In genomic region chr10:2950546-2950945, GRCh38 we compare ENCODE assay signal across 20 cellular contexts.
DNase-seq lines count a peak whose midpoint lies in the region; ATAC-seq, FAIRE-seq and TF ChIP-seq lines count a peak whose summit lies in the region.
"Had no signal": no experiment of that assay in that cellular context is flagged by ENCODE, and none has a peak within 500 bp of the region (broad histone marks: within the 10 kb centered on the region; RNA-seq: fewer than 3 reads in every experiment).

No MANE protein-coding gene starts in this region.

- H3K9me3 ChIP-seq in OCI-LY3 (ENCODE audit: insufficient read depth, low read length) (no peaks in the 10 kb centered on the region), astrocyte (ENCODE audit: insufficient read depth, low read depth, low read length) (no peaks in the 10 kb centered on the region), colonic mucosa (no peaks in the 10 kb centered on the region)

- CTCF ChIA-PET in activated naive CD4-positive, alpha-beta T cell treated with anti-CD3 and anti-CD28 coated beads for 36 hours (lab: Charles Lee): interaction anchor here (0.6 kb wide), 1 partner anchor 831 kb away, joined by 3 read pairs; no protein-coding TSS in a partner anchor

- H3K27me3 ChIP-seq in OCI-LY3 (ENCODE audit: low read depth, low read length): no peaks in the 10 kb centered on the region
- no peaks in the 10 kb centered on the region for H3K27me3 ChIP-seq in astrocyte (ENCODE audit: insufficient read depth, low read length)
- no peaks in the 10 kb centered on the region for H3K27me3 ChIP-seq in colonic mucosa

- peaks cover 5% of the 10 kb centered on the region for H3K9me3 Mint-ChIP-seq in activated naive CD4-positive, alpha-beta T cell treated with anti-CD3 and anti-CD28 coated beads for 36 hours
- H3K9me3 Mint-ChIP-seq in astrocyte (ENCODE audit: unreplicated experiment): peaks cover 4% of the 10 kb centered on the region
- H3K9me3 Mint-ChIP-seq in stimulated activated effector memory CD8-positive, alpha-beta T cell treated with anti-CD3 and anti-CD28 coated beads, Interleukin-12 subunit alpha, Interleukin-12 subunit beta, amount 100 ng/mL, for 72 hours: peaks cover 4% of the 10 kb centered on the region

- no peak for FAIRE-seq in astrocyte (lab: Jason Lieb, UNC)
- FAIRE-seq: H54, HepG2 had no signal

- H3K27me3 Mint-ChIP-seq in activated naive CD4-positive, alpha-beta T cell treated with anti-CD3 and anti-CD28 coated beads for 36 hours (ENCODE audit: low read depth): peaks cover 38% of the 10 kb centered on the region
- peaks cover 21% of the 10 kb centered on the region for H3K27me3 Mint-ChIP-seq in astrocyte (ENCODE audit: low read depth, unreplicated experiment)

- peak overlapping the region; percentile 50 for H3K27ac Mint-ChIP-seq in activated naive CD4-positive, alpha-beta T cell treated with anti-CD3 and anti-CD28 coated beads for 36 hours
- no peak overlapping the region for H3K27ac Mint-ChIP-seq in astrocyte (ENCODE audit: unreplicated experiment)
- H3K27ac Mint-ChIP-seq in stimulated activated effector memory CD8-positive, alpha-beta T cell treated with anti-CD3 and anti-CD28 coated beads, Interleukin-12 subunit alpha, Interleukin-12 subunit beta, amount 100 ng/mL, for 72 hours: peak overlapping the region; percentile 61

- H3K36me3 Mint-ChIP-seq in activated naive CD4-positive, alpha-beta T cell treated with anti-CD3 and anti-CD28 coated beads for 36 hours (ENCODE audit: low read depth): no peaks in the 10 kb centered on the region
- no peaks in the 10 kb centered on the region for H3K36me3 Mint-ChIP-seq in astrocyte (ENCODE audit: low read depth, unreplicated experiment)
- no peaks in the 10 kb centered on the region for H3K36me3 Mint-ChIP-seq in stimulated activated effector memory CD8-positive, alpha-beta T cell treated with anti-CD3 and anti-CD28 coated beads, Interleukin-12 subunit alpha, Interleukin-12 subunit beta, amount 100 ng/mL, for 72 hours

- H3K36me3 ChIP-seq in OCI-LY3 (replicated peaks; ENCODE audit: low read depth, low read length) (no peaks in the 10 kb centered on the region), astrocyte (ENCODE audit: insufficient read depth, low read length) (no peaks in the 10 kb centered on the region), colonic mucosa (no peaks in the 10 kb centered on the region)

- H3K4me3 ChIP-seq in OCI-LY3 (ENCODE audit: low read length): peak overlapping the region; percentile 67
- peak overlapping the region; percentile 38 for H3K4me3 ChIP-seq in astrocyte (ENCODE audit: insufficient read depth, low read depth, low read length)
- H3K4me3 ChIP-seq in colonic mucosa: no peak overlapping the region

- peak overlapping the region; percentile 77 for H3K4me2 ChIP-seq in OCI-LY3 (ENCODE audit: low read length)
- H3K4me2 ChIP-seq in astrocyte (ENCODE audit: low read length): peak overlapping the region; percentile 78

- TF ChIP-seq CTCF in OCI-LY3 (IDR thresholded peaks at IDR 0.05; ENCODE audit: low read depth, low read length) (no peak), astrocyte (IDR thresholded peaks at IDR 0.05; ENCODE audit: insufficient read depth, low read depth, low read length) (no peak), colonic mucosa (IDR thresholded peaks at IDR 0.05) (no peak)

- peak overlapping the region; percentile 46 for H3K9ac ChIP-seq in OCI-LY3 (ENCODE audit: low read length)
- peak overlapping the region; percentile 66 for H3K9ac ChIP-seq in astrocyte (ENCODE audit: low read length)
- no peak overlapping the region for H3K9ac ChIP-seq in colonic mucosa (ENCODE audit: low read depth in 2 of 2, low read length in 2 of 2)

- peaks cover 31% of the 10 kb centered on the region for H3K4me1 Mint-ChIP-seq in activated naive CD4-positive, alpha-beta T cell treated with anti-CD3 and anti-CD28 coated beads for 36 hours (ENCODE audit: low read depth)
- H3K4me1 Mint-ChIP-seq in astrocyte (ENCODE audit: low read depth, unreplicated experiment): peaks cover 6% of the 10 kb centered on the region
- H3K4me1 Mint-ChIP-seq in stimulated activated effector memory CD8-positive, alpha-beta T cell treated with anti-CD3 and anti-CD28 coated beads, Interleukin-12 subunit alpha, Interleukin-12 subunit beta, amount 100 ng/mL, for 72 hours: peaks cover 23% of the 10 kb centered on the region

- intact Hi-C loops in activated naive CD4-positive, alpha-beta T cell treated with anti-CD3 and anti-CD28 coated beads for 36 hours (cut with micrococcal nuclease): loop anchor here (5.0 kb wide), 2 partner anchors 53 to 237 kb away; no protein-coding TSS in a partner anchor
- intact Hi-C loops in Right ventricle myocardium superior (cut with DNase I) (no loop called here), colonic mucosa (cut with DNase I) (no loop called here)

- DNase-seq in activated naive CD4-positive, alpha-beta T cell treated with anti-CD3 and anti-CD28 coated beads for 36 hours: no peak
- no peak for DNase-seq in activated naive CD4-positive, alpha-beta T cell treated with Interleukin-2 at 50 U/mL for 16 hours
- DNase-seq in astrocyte (ENCODE audit: low read depth): no peak
- DNase-seq in stimulated activated effector memory CD8-positive, alpha-beta T cell treated with anti-CD3 and anti-CD28 coated beads, Interleukin-12 subunit alpha, Interleukin-12 subunit beta, amount 100 ng/mL, for 72 hours (ENCODE audit: low spot score in 2 of 2): no peak
- DNase-seq in Right ventricle myocardium superior: no peak
- DNase-seq in colonic mucosa: no peak
- DNase-seq: DMS 273 treated with DMSO at 0.1 percent for 48 hours, GDM1, KBM-7, NCI-H187, NCI-H2107, NCI-H2227 treated with DMSO at 0.1 percent for 48 hours, NCI-H510A treated with DMSO at 0.1 percent for 48 hours, NCI-H82, RPMI8226 had no signal

- peak overlapping the region; percentile 99 for H3K27ac ChIP-seq in OCI-LY3 (ENCODE audit: low read length)
- H3K27ac ChIP-seq in astrocyte (ENCODE audit: low read depth, low read length): peak overlapping the region; percentile 51
- no peak overlapping the region for H3K27ac ChIP-seq in colonic mucosa
- H3K27ac ChIP-seq: C4-2B had no signal

- peaks cover 48% of the 10 kb centered on the region for H3K4me1 ChIP-seq in OCI-LY3 (ENCODE audit: low read length)
- peaks cover 7% of the 10 kb centered on the region for H3K4me1 ChIP-seq in astrocyte (ENCODE audit: insufficient read depth, low read length)
- no peaks in the 10 kb centered on the region for H3K4me1 ChIP-seq in colonic mucosa

- no peak for ATAC-seq in stimulated activated effector memory CD8-positive, alpha-beta T cell treated with anti-CD3 and anti-CD28 coated beads, Interleukin-12 subunit alpha, Interleukin-12 subunit beta, amount 100 ng/mL, for 72 hours
- no peak for ATAC-seq in Right ventricle myocardium superior (ENCODE audit: poor library complexity)
- no peak for ATAC-seq in GM18873 (IDR thresholded peaks at IDR 0.05; ENCODE audit: low FRiP score, unreplicated experiment)
- ATAC-seq: HepG2 had no signal

- no peaks in the 10 kb centered on the region for H3K79me2 ChIP-seq in OCI-LY3 (ENCODE audit: low read length)
- H3K79me2 ChIP-seq in astrocyte (ENCODE audit: insufficient read depth, low read length): no peaks in the 10 kb centered on the region

- H2AFZ ChIP-seq in OCI-LY3 (ENCODE audit: low read depth, low read length) (peak overlapping the region; percentile 8; the same call in 1 of the 2 replicates), astrocyte (ENCODE audit: low read depth, low read length) (peak overlapping the region; percentile 31)

- no peak overlapping the region for H3K4me3 Mint-ChIP-seq in activated naive CD4-positive, alpha-beta T cell treated with anti-CD3 and anti-CD28 coated beads for 36 hours
- H3K4me3 Mint-ChIP-seq in astrocyte (ENCODE audit: unreplicated experiment): no peak overlapping the region
- H3K4me3 Mint-ChIP-seq in stimulated activated effector memory CD8-positive, alpha-beta T cell treated with anti-CD3 and anti-CD28 coated beads, Interleukin-12 subunit alpha, Interleukin-12 subunit beta, amount 100 ng/mL, for 72 hours: peak overlapping the region; percentile 22

- H4K20me1 ChIP-seq in OCI-LY3 (ENCODE audit: insufficient read depth, low read length): no peaks in the 10 kb centered on the region
- H4K20me1 ChIP-seq in astrocyte (ENCODE audit: insufficient read depth, low read length): no peaks in the 10 kb centered on the region

Comparison
In these comparisons a context has a peak if more than half of its experiments do, and no peak if none do; other contexts are left out.
1. H3K9ac ChIP-seq: peak in OCI-LY3 (single experiment) and astrocyte (single experiment); none in colonic mucosa (0 of 2).